In genomic region chr20:10478205-10478604, GRCh38 we compare ENCODE assay signal across 17 cellular contexts. TPM values are rescaled to one million over a fixed set of nuclear protein-coding genes. Genes with fewer than 3 reads are reported as not detected.
A peak's percentile ranks its signal among the peaks of the same experiment; 100 is the strongest.
DNase-seq lines count a peak whose midpoint lies in the region; ATAC-seq, FAIRE-seq and TF ChIP-seq lines count a peak whose summit lies in the region.
"Had no signal": no experiment of that assay in that cellular context is flagged by ENCODE, and none has a peak within 500 bp of the region (broad histone marks: within the 10 kb centered on the region; RNA-seq: fewer than 3 reads in every experiment).

No MANE protein-coding gene starts in this region.

- no peak for TF ChIP-seq CTCF in GM12864 (IDR thresholded peaks at IDR 0.05; ENCODE audit: low read depth, low read length, missing control alignments)

- H3K4me3 ChIP-seq in GM12864 (ENCODE audit: low read depth, low read length) = no peak overlapping the region
- H3K4me3 ChIP-seq: thoracic aorta had no signal

- DNase-seq in GM12864 (ENCODE audit: low read depth) (peak; percentile 75), NOMO-1 (lab: John Stamatoyannopoulos, UW; ENCODE audit: unreplicated experiment in 2 of 2) (no peak), frontal cortex (ENCODE audit: low spot score in 2 of 2) (no peak)
- no peak for DNase-seq in stimulated activated naive CD4-positive, alpha-beta T cell (lab: John Stamatoyannopoulos, UW)
- DNase-seq: ACHN, amniotic stem cell, dermis blood vessel endothelial cell, DMS 273 treated with DMSO at 0.1 percent for 48 hours, kidney, NCI-H69, SHP77 treated with DMSO at 0.1 percent for 48 hours had no signal

- FAIRE-seq in frontal cortex (lab: Jason Lieb, UNC) = no peak
- FAIRE-seq: kidney had no signal

- ATAC-seq in GM19035 (IDR thresholded peaks at IDR 0.05; ENCODE audit: unreplicated experiment) (peak; percentile 83), HG02610 (IDR thresholded peaks at IDR 0.05; ENCODE audit: unreplicated experiment) (peak; percentile 92), HG03175 (IDR thresholded peaks at IDR 0.05; ENCODE audit: unreplicated experiment) (peak; percentile 75), esophagus mucosa (no peak)
- ATAC-seq: sciatic nerve had no signal

RNA-seq across cellular contexts. Expression of gene SLX4IP, which starts 43.1 kb away (rescaled TPM):
- total RNA-seq in frontal cortex (8.2 TPM), esophagus mucosa (5.3 TPM)

RNA-seq across cellular contexts. Expression of gene MKKS, which starts 44.2 kb away (rescaled TPM):
- total RNA-seq in frontal cortex = 12.6 TPM
- 11.8 TPM for total RNA-seq in esophagus mucosa
